1 cellular context compared by ENCODE assay signal in genomic region chr17:50269477-50270429, GRCh38.
TF ChIP-seq lines count a peak whose summit lies in the region.

No MANE protein-coding gene starts in this region.

TF ChIP-seq in K562, 482 proteins besides CTCF, POLR2A, EP300 and RAD21 (continued from another document):
- TF ChIP-seq RBBP5 (IDR thresholded peaks at IDR 0.05; ENCODE audit: borderline replicate concordance, insufficient read depth, low read length, poor library complexity, severe bottlenecking) (no peak), MED1 (CRISPR knock-in tag; IDR thresholded peaks at IDR 0.05; ENCODE audit: borderline replicate concordance) (no peak), ZBTB17 (CRISPR knock-in tag; IDR thresholded peaks at IDR 0.05) (no peak), ZNF655 (CRISPR knock-in tag; IDR thresholded peaks at IDR 0.05) (no peak), ASH1L (IDR thresholded peaks at IDR 0.05; ENCODE audit: borderline replicate concordance, low read depth, partially characterized antibody) (no peak), HNRNPUL1 (IDR thresholded peaks at IDR 0.05; ENCODE audit: low read length) (no peak), ARID2 (IDR thresholded peaks at IDR 0.05) (no peak), ZNF212 (CRISPR knock-in tag; IDR thresholded peaks at IDR 0.05) (no peak), ZNF253 (CRISPR knock-in tag; conservative IDR thresholded peaks at IDR 0.05) (no peak), ARNT (IDR thresholded peaks at IDR 0.05) (no peak; a peak in 1 of 4 replicates), RNF219 (CRISPR knock-in tag; IDR thresholded peaks at IDR 0.05) (no peak), TEAD1 (CRISPR knock-in tag; IDR thresholded peaks at IDR 0.05) (peak in 1 of 2 experiments; percentile 18; a peak in 1 of 4 replicates), FOXO4 (CRISPR knock-in tag; IDR thresholded peaks at IDR 0.05) (no peak), RFX1 (IDR thresholded peaks at IDR 0.05) (no peak), ZNF76 (CRISPR knock-in tag; IDR thresholded peaks at IDR 0.05; ENCODE audit: borderline replicate concordance) (no peak), HMBOX1 (IDR thresholded peaks at IDR 0.05) (no peak), ZBTB40 (IDR thresholded peaks at IDR 0.05) (no peak), ZBTB40 (CRISPR knock-in tag; IDR thresholded peaks at IDR 0.05) (no peak), ZBTB9 (CRISPR knock-in tag; IDR thresholded peaks at IDR 0.05) (no peak), SMC3 (conservative IDR thresholded peaks at IDR 0.05; ENCODE audit: insufficient read depth, low read depth, low read length) (0 out of 2 replicates have a peak, but pooled peaks have one; percentile 42), KHSRP (IDR thresholded peaks at IDR 0.05) (no peak), HOXB6 (CRISPR knock-in tag; IDR thresholded peaks at IDR 0.05; ENCODE audit: borderline replicate concordance) (no peak), CCNT2 (IDR thresholded peaks at IDR 0.05; ENCODE audit: borderline replicate concordance, extremely low read depth, insufficient read length, low read depth, low read length) (no peak), NFE2L1 (tag; IDR thresholded peaks at IDR 0.05; ENCODE audit: borderline replicate concordance, low read depth) (no peak), RBM25 (IDR thresholded peaks at IDR 0.05; ENCODE audit: low read depth, low read length, severe bottlenecking) (peak; percentile 79), KLF1 (tag; IDR thresholded peaks at IDR 0.05) (no peak), TFAM (CRISPR knock-in tag; conservative IDR thresholded peaks at IDR 0.05) (no peak), THAP7 (CRISPR knock-in tag; IDR thresholded peaks at IDR 0.05) (no peak), GTF2F1 (IDR thresholded peaks at IDR 0.05; ENCODE audit: low read depth, low read length) (no peak), SNAPC5 (CRISPR knock-in tag; IDR thresholded peaks at IDR 0.05) (no peak), MCM5 (IDR thresholded peaks at IDR 0.05; ENCODE audit: low read depth) (no peak), NR4A1 (CRISPR knock-in tag; IDR thresholded peaks at IDR 0.05) (no peak), NR4A1 (tag; IDR thresholded peaks at IDR 0.05) (no peak), ZNF274 (IDR thresholded peaks at IDR 0.05; ENCODE audit: borderline replicate concordance, low read depth, low read length) (no peak), NBN (IDR thresholded peaks at IDR 0.05; ENCODE audit: low read depth) (no peak), FOSL1 (tag; conservative IDR thresholded peaks at IDR 0.05) (no peak), BRD9 (IDR thresholded peaks at IDR 0.05; ENCODE audit: low read depth, partially characterized antibody) (peak; percentile 84), SMAD2 (IDR thresholded peaks at IDR 0.05; ENCODE audit: low read depth, low read length) (no peak), JUND (IDR thresholded peaks at IDR 0.05; ENCODE audit: borderline replicate concordance, low read depth, low read length) (0 out of 2 replicates have a peak, but pooled peaks have one; percentile 25), JUND (tag; IDR thresholded peaks at IDR 0.05; ENCODE audit: borderline replicate concordance, low read depth, low read length) (peak; percentile 26; the same call in 1 of the 3 replicates), NCOA2 (IDR thresholded peaks at IDR 0.05; ENCODE audit: partially characterized antibody in 2 of 2) (no peak), HOMEZ (CRISPR knock-in tag; IDR thresholded peaks at IDR 0.05) (no peak), ZNF384 (IDR thresholded peaks at IDR 0.05; ENCODE audit: low read depth, low read length) (no peak), SIX5 (IDR thresholded peaks at IDR 0.05; ENCODE audit: borderline replicate concordance in 1 of 2, insufficient read depth in 1 of 2, low read depth in 1 of 2, low read length in 2 of 2) (no peak), ZKSCAN8 (CRISPR knock-in tag; IDR thresholded peaks at IDR 0.05) (no peak), HDAC2 (IDR thresholded peaks at IDR 0.05) (peak; percentile 81; the same call in 1 of the 2 replicates)
